8 cellular contexts compared by ENCODE assay signal in the genomic region with DNA sequence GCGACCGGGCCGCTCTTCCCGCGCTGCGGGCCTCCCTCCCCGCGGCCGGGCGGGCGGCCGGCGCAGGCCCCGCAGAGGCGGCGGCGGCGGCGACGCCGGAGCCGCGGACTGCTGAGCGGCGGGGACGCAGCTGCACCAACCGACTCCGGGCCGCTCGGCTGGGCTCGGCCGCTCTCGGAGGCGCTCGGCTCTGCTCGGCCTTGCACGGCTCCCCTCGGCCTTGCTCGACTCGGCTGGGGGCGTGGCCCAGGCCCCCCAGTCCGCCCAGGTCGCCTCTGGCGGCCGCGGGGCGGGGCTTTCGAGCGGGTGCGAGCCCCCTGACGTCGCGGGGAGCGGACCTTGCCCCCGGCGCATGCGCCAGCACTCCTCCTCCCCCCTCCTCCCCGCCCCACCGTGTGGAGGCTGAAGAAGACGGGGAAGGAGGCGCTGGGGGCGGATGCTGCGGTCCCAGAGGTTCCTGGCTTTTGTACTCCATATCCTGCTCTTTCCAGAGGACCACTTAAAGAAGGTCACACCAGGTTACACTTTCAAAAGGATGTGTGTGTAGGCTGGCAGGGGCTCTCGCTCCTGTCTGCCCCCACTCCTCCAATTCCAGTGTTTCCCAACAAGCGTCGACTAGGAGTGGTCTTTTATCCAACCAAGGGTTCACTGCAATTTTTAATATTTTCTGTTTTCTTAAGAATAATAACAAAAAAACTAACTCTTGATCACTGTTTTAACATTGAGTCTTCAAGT. TPM values are rescaled to one million over a fixed set of nuclear protein-coding genes. Genes with fewer than 3 reads are reported as not detected.
DNase-seq lines count a peak whose midpoint lies in the region; ATAC-seq and TF ChIP-seq lines count a peak whose summit lies in the region.

A gene with protein sequence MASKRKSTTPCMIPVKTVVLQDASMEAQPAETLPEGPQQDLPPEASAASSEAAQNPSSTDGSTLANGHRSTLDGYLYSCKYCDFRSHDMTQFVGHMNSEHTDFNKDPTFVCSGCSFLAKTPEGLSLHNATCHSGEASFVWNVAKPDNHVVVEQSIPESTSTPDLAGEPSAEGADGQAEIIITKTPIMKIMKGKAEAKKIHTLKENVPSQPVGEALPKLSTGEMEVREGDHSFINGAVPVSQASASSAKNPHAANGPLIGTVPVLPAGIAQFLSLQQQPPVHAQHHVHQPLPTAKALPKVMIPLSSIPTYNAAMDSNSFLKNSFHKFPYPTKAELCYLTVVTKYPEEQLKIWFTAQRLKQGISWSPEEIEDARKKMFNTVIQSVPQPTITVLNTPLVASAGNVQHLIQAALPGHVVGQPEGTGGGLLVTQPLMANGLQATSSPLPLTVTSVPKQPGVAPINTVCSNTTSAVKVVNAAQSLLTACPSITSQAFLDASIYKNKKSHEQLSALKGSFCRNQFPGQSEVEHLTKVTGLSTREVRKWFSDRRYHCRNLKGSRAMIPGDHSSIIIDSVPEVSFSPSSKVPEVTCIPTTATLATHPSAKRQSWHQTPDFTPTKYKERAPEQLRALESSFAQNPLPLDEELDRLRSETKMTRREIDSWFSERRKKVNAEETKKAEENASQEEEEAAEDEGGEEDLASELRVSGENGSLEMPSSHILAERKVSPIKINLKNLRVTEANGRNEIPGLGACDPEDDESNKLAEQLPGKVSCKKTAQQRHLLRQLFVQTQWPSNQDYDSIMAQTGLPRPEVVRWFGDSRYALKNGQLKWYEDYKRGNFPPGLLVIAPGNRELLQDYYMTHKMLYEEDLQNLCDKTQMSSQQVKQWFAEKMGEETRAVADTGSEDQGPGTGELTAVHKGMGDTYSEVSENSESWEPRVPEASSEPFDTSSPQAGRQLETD (minus strand): TSS at position 196 of the 735 bp plus-strand sequence. CDS start 112,815 bp downstream, outside the sequence.

- H4K20me1 ChIP-seq in DOHH2 (ENCODE audit: control insufficient read depth, insufficient read depth, low read depth, low read length): no peaks in the 10 kb centered on the region

- peaks cover 10 to 15% (median 10%) of the 10 kb centered on the region in 3 donors for H3K4me1 Mint-ChIP-seq in naive B cell
- H3K4me1 Mint-ChIP-seq in stimulated activated memory B cell treated with anti-CD40 and anti-IgM and Interleukin-4, amounts not matched to agents 10 μg/mL and 1 μg/mL and 100 μg/mL, for 72 hours: peaks cover 17% of the 10 kb centered on the region

- H3K4me1 ChIP-seq in DOHH2 (ENCODE audit: control insufficient read depth, low read length): peaks cover 22% of the 10 kb centered on the region

- peak within 1 kb of the TSS; percentile 98 for H3K4me2 ChIP-seq in DOHH2 (ENCODE audit: low read length)

- peak within 1 kb of the TSS; percentile 91 for H3K4me3 ChIP-seq in DOHH2 (ENCODE audit: low read length)

- peaks cover 38% of the 10 kb centered on the region for H3K79me2 ChIP-seq in DOHH2 (ENCODE audit: control insufficient read depth, low read length)

- peak within 1 kb of the TSS; percentile 82 to 96 (median 90) for H3K4me3 Mint-ChIP-seq in naive B cell
- peak within 1 kb of the TSS; percentile 93 for H3K4me3 Mint-ChIP-seq in stimulated activated memory B cell treated with anti-CD40 and anti-IgM and Interleukin-4, amounts not matched to agents 10 μg/mL and 1 μg/mL and 100 μg/mL, for 72 hours

- no peaks in the 10 kb centered on the region for H3K27me3 Mint-ChIP-seq in naive B cell
- H3K27me3 Mint-ChIP-seq in stimulated activated memory B cell treated with anti-CD40 and anti-IgM and Interleukin-4, amounts not matched to agents 10 μg/mL and 1 μg/mL and 100 μg/mL, for 72 hours: no peaks in the 10 kb centered on the region

- H3K27me3 ChIP-seq in DOHH2 (ENCODE audit: control insufficient read depth, low read length): no peaks in the 10 kb centered on the region

- no peaks in the 10 kb centered on the region for H3K9me3 ChIP-seq in DOHH2 (ENCODE audit: control insufficient read depth, insufficient read depth, low read length)

- peak within 1 kb of the TSS; percentile 54 to 96 (median 86) for H3K27ac Mint-ChIP-seq in naive B cell
- peak within 1 kb of the TSS; percentile 85 for H3K27ac Mint-ChIP-seq in stimulated activated memory B cell treated with anti-CD40 and anti-IgM and Interleukin-4, amounts not matched to agents 10 μg/mL and 1 μg/mL and 100 μg/mL, for 72 hours

- H3K9me3 Mint-ChIP-seq in naive B cell: no peaks in the 10 kb centered on the region
- no peaks in the 10 kb centered on the region for H3K9me3 Mint-ChIP-seq in stimulated activated memory B cell treated with anti-CD40 and anti-IgM and Interleukin-4, amounts not matched to agents 10 μg/mL and 1 μg/mL and 100 μg/mL, for 72 hours

- no peak for TF ChIP-seq CTCF in DOHH2 (IDR thresholded peaks at IDR 0.05; ENCODE audit: low read depth, low read length, poor library complexity, severe bottlenecking)

- H3K36me3 ChIP-seq in DOHH2 (ENCODE audit: control insufficient read depth, low read length): no peaks in the 10 kb centered on the region; the same call in 1 of the 2 replicates

- H3F3A ChIP-seq in DOHH2 (ENCODE audit: control insufficient read depth, insufficient read depth): peaks cover 5% of the 10 kb centered on the region

- H3K9me2 ChIP-seq in DOHH2 (replicated peaks; ENCODE audit: control insufficient read depth, low read length): no peaks in the 10 kb centered on the region

- DNase-seq in GOT3 (lab: John Stamatoyannopoulos, UW): peak; percentile 94
- DNase-seq in LHCN-M2 (ENCODE audit: low read depth): peak; percentile 95
- peak; percentile 98 for DNase-seq in RPMI7951 (ENCODE audit: low read depth)
- peak; percentile 91 to 97 for DNase-seq in activated T-helper 1 cell treated with anti-CD3 and anti-CD28 coated beads, Interleukin-2, amount 50 U/mL, for 16 hours (ENCODE audit: low read depth in 1 of 2, low spot score in 1 of 2)
- DNase-seq in fibroblast of gingiva (ENCODE audit: low read depth): peak; percentile 97
- peak; percentile 99 for DNase-seq in naive B cell

- ATAC-seq in naive B cell (ENCODE audit: low read depth in 2 of 2): peak; percentile 97
- ATAC-seq in stimulated activated memory B cell treated with anti-CD40 and anti-IgM and Interleukin-4, amounts not matched to agents 10 μg/mL and 1 μg/mL and 100 μg/mL, for 72 hours: peak; percentile 99

- peak within 1 kb of the TSS; percentile 32 for H3K27ac ChIP-seq in DOHH2 (ENCODE audit: low read depth, low read length)

- no peaks in the 10 kb centered on the region for H3K36me3 Mint-ChIP-seq in naive B cell
- no peaks in the 10 kb centered on the region for H3K36me3 Mint-ChIP-seq in stimulated activated memory B cell treated with anti-CD40 and anti-IgM and Interleukin-4, amounts not matched to agents 10 μg/mL and 1 μg/mL and 100 μg/mL, for 72 hours

RNA-seq across cellular contexts. Expression of the gene that starts here (rescaled TPM):
- total RNA-seq in LHCN-M2 (2014; rRNA removed): 31.6 and 35.1 TPM in 2 replicates
- polyA plus RNA-seq in LHCN-M2 (2012): 23.2 TPM
- 20.8 and 22.1 TPM in 2 replicates for total RNA-seq in RPMI7951 (2014; rRNA removed; shearing (Covaris generic))
- 10 to 100 TPM in 3 of 6 donors, 1 to 10 TPM in 3; 3.8 to 27.8 (median 11.9) TPM for polyA plus RNA-seq in naive B cell (ENCODE audit: low read depth in 6 of 6)

Comparison
In these comparisons a context has a peak if more than half of its experiments do, and no peak if none do; other contexts are left out.
1. Peak in every context shown above with its lines: DNase-seq, ATAC-seq, H3K4me3 ChIP-seq and H3K27ac ChIP-seq.